7 cellular contexts compared by ENCODE assay signal in genomic region chr3:122795674-122795969, GRCh38. TPM values are rescaled to one million over a fixed set of nuclear protein-coding genes. Genes with fewer than 3 reads are reported as not detected.
A peak's percentile ranks its signal among the peaks of the same experiment; 100 is the strongest.
DNase-seq lines count a peak whose midpoint lies in the region; ATAC-seq and TF ChIP-seq lines count a peak whose summit lies in the region.

No MANE protein-coding gene starts in this region.

- TF ChIP-seq CTCF in GM13976 (IDR thresholded peaks at IDR 0.05; ENCODE audit: borderline replicate concordance, control extremely low read depth, extremely low read depth, insufficient read depth, missing control alignments): no peak

- H3K9ac ChIP-seq in HUES64 (ENCODE audit: low read depth, low read length): peak overlapping the region; percentile 80

- H3K27ac ChIP-seq in HUES64 (ENCODE audit: low read depth, low read length): no peak overlapping the region

- H3K4me1 Mint-ChIP-seq in activated naive CD8-positive, alpha-beta T cell treated with anti-CD3 and anti-CD28 coated beads, Interleukin-2, amount 10 ng/mL, durations not matched to agents 7 days and 5 days: peaks cover 22% of the 10 kb centered on the region

- H3K27me3 ChIP-seq in HUES64 (ENCODE audit: insufficient read depth, low read length): peaks cover 13% of the 10 kb centered on the region

- in situ Hi-C loops in GM13976 (cut with MboI; ENCODE audit: low sequenced_read_pairs, unreplicated experiment): no loop called here

- WGBS in HUES64: 40% methylated on average over 10 of the region's 10 CpGs

- no peak for DNase-seq in activated naive CD8-positive, alpha-beta T cell treated with anti-CD3 and anti-CD28 coated beads, Interleukin-2, amount 10 ng/mL, durations not matched to agents 7 days and 5 days
- DNase-seq in iris pigment epithelial cell (ENCODE audit: low read depth): peak; percentile 11
- DNase-seq in superior temporal gyrus (ENCODE audit: extremely low spot score): peak; percentile 45
- no peak for DNase-seq in GM13976 (ENCODE audit: low spot score)

- ATAC-seq in activated naive CD8-positive, alpha-beta T cell treated with anti-CD3 and anti-CD28 coated beads, Interleukin-2, amount 10 ng/mL, durations not matched to agents 7 days and 5 days (ENCODE audit: low read depth): no peak
- no peak for ATAC-seq in GM21447 (IDR thresholded peaks at IDR 0.05; ENCODE audit: unreplicated experiment)
- no peak for ATAC-seq in HG02840 (IDR thresholded peaks at IDR 0.05; ENCODE audit: low FRiP score, unreplicated experiment)

- no peak overlapping the region for H3K27ac Mint-ChIP-seq in activated naive CD8-positive, alpha-beta T cell treated with anti-CD3 and anti-CD28 coated beads, Interleukin-2, amount 10 ng/mL, durations not matched to agents 7 days and 5 days

- POLR2A ChIA-PET in activated naive CD8-positive, alpha-beta T cell treated with anti-CD3 and anti-CD28 coated beads, Interleukin-2, amount 10 ng/mL, durations not matched to agents 7 days and 5 days (lab: Charles Lee): interaction anchor here (0.6 kb wide), 1 partner anchor 61 kb away, joined by 3 read pairs; no protein-coding TSS in a partner anchor

- H3K27me3 Mint-ChIP-seq in activated naive CD8-positive, alpha-beta T cell treated with anti-CD3 and anti-CD28 coated beads, Interleukin-2, amount 10 ng/mL, durations not matched to agents 7 days and 5 days: no peaks in the 10 kb centered on the region

- no peaks in the 10 kb centered on the region for H3K36me3 Mint-ChIP-seq in activated naive CD8-positive, alpha-beta T cell treated with anti-CD3 and anti-CD28 coated beads, Interleukin-2, amount 10 ng/mL, durations not matched to agents 7 days and 5 days

- H3K4me3 Mint-ChIP-seq in activated naive CD8-positive, alpha-beta T cell treated with anti-CD3 and anti-CD28 coated beads, Interleukin-2, amount 10 ng/mL, durations not matched to agents 7 days and 5 days: peak overlapping the region; percentile 69

- no peaks in the 10 kb centered on the region for H3K36me3 ChIP-seq in HUES64 (ENCODE audit: insufficient read depth, low read length)

- peaks cover 10% of the 10 kb centered on the region; the same call in 1 of the 2 replicates for H3K4me1 ChIP-seq in HUES64 (ENCODE audit: insufficient read depth, low read length)

- H3K9me3 ChIP-seq in HUES64 (ENCODE audit: insufficient read depth, low read depth, low read length): no peaks in the 10 kb centered on the region

- peak overlapping the region; percentile 68 for H3K4me3 ChIP-seq in HUES64 (ENCODE audit: low read length)

- no peaks in the 10 kb centered on the region for H3K9me3 Mint-ChIP-seq in activated naive CD8-positive, alpha-beta T cell treated with anti-CD3 and anti-CD28 coated beads, Interleukin-2, amount 10 ng/mL, durations not matched to agents 7 days and 5 days

RNA-seq across cellular contexts. Expression of gene SLC49A4, which starts 0.8 kb away (rescaled TPM):
- 7.8 TPM for polyA plus RNA-seq in HUES64 (2013, experiment 1 of 2)
- 8.1 TPM for polyA plus RNA-seq in HUES64 (2013, experiment 2 of 2)
- 1 to 10 TPM; 3.2 to 3.4 TPM for total RNA-seq in activated naive CD8-positive, alpha-beta T cell treated with anti-CD3 and anti-CD28 coated beads, Interleukin-2, amount 10 ng/mL, durations not matched to agents 7 days and 5 days

RNA-seq across cellular contexts. Expression of gene HSPBAP1, which starts 2.0 kb away (rescaled TPM):
- polyA plus RNA-seq in HUES64 (2013, experiment 1 of 2): 7.0 TPM
- 7.1 TPM for polyA plus RNA-seq in HUES64 (2013, experiment 2 of 2)
- total RNA-seq in activated naive CD8-positive, alpha-beta T cell treated with anti-CD3 and anti-CD28 coated beads, Interleukin-2, amount 10 ng/mL, durations not matched to agents 7 days and 5 days: 10 to 100 TPM; 11.4 to 11.9 TPM

Comparison
In these comparisons a context has a peak if more than half of its experiments do, and no peak if none do; other contexts are left out.
1. DNase-seq: peak in iris pigment epithelial cell (single experiment) and superior temporal gyrus (single experiment); none in activated naive CD8-positive, alpha-beta T cell treated with anti-CD3 and anti-CD28 coated beads, Interleukin-2, amount 10 ng/mL, durations not matched to agents 7 days and 5 days (single experiment) and GM13976 (single experiment).